1 cellular context compared by ENCODE assay signal in genomic region chr13:112703449-112703848, GRCh38.
TF ChIP-seq lines count a peak whose summit lies in the region.

No MANE protein-coding gene starts in this region.

TF ChIP-seq in GM23338, 12 proteins besides CTCF, POLR2A, EP300 and RAD21 (continued from another document):
- TF ChIP-seq ZNF462 (CRISPR knock-in tag; IDR thresholded peaks at IDR 0.05) (no peak), NANOG (IDR thresholded peaks at IDR 0.05; ENCODE audit: borderline replicate concordance) (no peak), CREB1 (CRISPR knock-in tag; IDR thresholded peaks at IDR 0.05; ENCODE audit: low read depth) (no peak), ZNF331 (CRISPR knock-in tag; IDR thresholded peaks at IDR 0.05; ENCODE audit: low read depth) (no peak), POLR2AphosphoS5 (IDR thresholded peaks at IDR 0.05; ENCODE audit: low read depth) (no peak)
